25 cellular contexts compared by ENCODE assay signal in genomic region chr17:71613996-71614395, GRCh38.
A peak's percentile ranks its signal among the peaks of the same experiment; 100 is the strongest.
DNase-seq lines count a peak whose midpoint lies in the region; ATAC-seq and TF ChIP-seq lines count a peak whose summit lies in the region.
"Had no signal": no experiment of that assay in that cellular context is flagged by ENCODE, and none has a peak within 500 bp of the region (broad histone marks: within the 10 kb centered on the region; RNA-seq: fewer than 3 reads in every experiment).

No MANE protein-coding gene starts in this region.

- H3K27me3 ChIP-seq in smooth muscle cell (ENCODE audit: low read depth) (no peaks in the 10 kb centered on the region), uterus (no peaks in the 10 kb centered on the region)
- H3K27me3 ChIP-seq: BLaER1 treated with 17β-estradiol and CSF1 and Interleukin-3, amounts not matched to agents 10 nM and 100 nM; MG63; SJSA1 had no signal

- H3K4me2 ChIP-seq in smooth muscle cell = no peak overlapping the region
- H3K4me2 ChIP-seq: BLaER1 treated with 17β-estradiol and CSF1 and Interleukin-3, amounts not matched to agents 10 nM and 100 nM had no signal

- DNase-seq in NCI-H1417 (lab: John Stamatoyannopoulos, UW) (peak in 2 of 3 experiments; percentile 51 to 76), NCI-H146 treated with DMSO at 0.1 percent for 48 hours (lab: John Stamatoyannopoulos, UW; ENCODE audit: unreplicated experiment) (peak; percentile 97), NCI-H748 treated with DMSO at 0.1 percent for 48 hours (lab: John Stamatoyannopoulos, UW) (peak; percentile 79), smooth muscle cell (lab: John Stamatoyannopoulos, UW; ENCODE audit: unreplicated experiment) (no peak), uterus (no peak)
- DNase-seq: AML-193; CD4-positive, alpha-beta T cell; DMS53; GOT3; IMR-90; KG1; MG63; NCI-H1694; NCI-H2171 treated with DMSO at 0.1 percent for 48 hours; NCI-H345; NCI-H510A treated with DMSO at 0.1 percent for 48 hours; NCI-H82; Right ventricle myocardium superior; RPMI8226; T-helper 2 cell had no signal

- H3K27ac ChIP-seq in smooth muscle cell (ENCODE audit: low read depth) = no peak overlapping the region
- no peak overlapping the region for H3K27ac ChIP-seq in uterus
- H3K27ac ChIP-seq: BLaER1 treated with 17β-estradiol and CSF1 and Interleukin-3, amounts not matched to agents 10 nM and 100 nM; SJSA1 had no signal

- no peaks in the 10 kb centered on the region for H3K79me2 ChIP-seq in smooth muscle cell (ENCODE audit: low read depth)

- H3K4me3 ChIP-seq in smooth muscle cell (no peak overlapping the region), uterus (no peak overlapping the region)
- H3K4me3 ChIP-seq: BLaER1 treated with 17β-estradiol and CSF1 and Interleukin-3, amounts not matched to agents 10 nM and 100 nM; HAP-1; MG63; SJSA1 had no signal

- H3K9ac ChIP-seq in smooth muscle cell (ENCODE audit: low read depth) = no peak overlapping the region
- H3K9ac ChIP-seq: BLaER1 treated with 17β-estradiol and CSF1 and Interleukin-3, amounts not matched to agents 10 nM and 100 nM had no signal

- H4K20me1 ChIP-seq in smooth muscle cell (ENCODE audit: low read depth) = no peaks in the 10 kb centered on the region
- H4K20me1 ChIP-seq: BLaER1 treated with 17β-estradiol and CSF1 and Interleukin-3, amounts not matched to agents 10 nM and 100 nM had no signal

- no peak for TF ChIP-seq POLR2A in uterus (IDR thresholded peaks at IDR 0.05)

- no peaks in the 10 kb centered on the region for H3K4me1 ChIP-seq in smooth muscle cell (ENCODE audit: low read depth)
- no peaks in the 10 kb centered on the region for H3K4me1 ChIP-seq in uterus
- H3K4me1 ChIP-seq: BLaER1 treated with 17β-estradiol and CSF1 and Interleukin-3, amounts not matched to agents 10 nM and 100 nM; HAP-1; SJSA1 had no signal

- no peaks in the 10 kb centered on the region for H3F3A ChIP-seq in smooth muscle cell (ENCODE audit: low read depth)

- H3K36me3 ChIP-seq in smooth muscle cell (ENCODE audit: low read depth) (no peaks in the 10 kb centered on the region), uterus (no peaks in the 10 kb centered on the region)
- H3K36me3 ChIP-seq: BLaER1 treated with 17β-estradiol and CSF1 and Interleukin-3, amounts not matched to agents 10 nM and 100 nM; HAP-1; MG63; SJSA1 had no signal

- intact Hi-C loops in uterus (cut with DNase I; ENCODE audit: low total_unique reads) = no loop called here

- H2AFZ ChIP-seq in smooth muscle cell (ENCODE audit: low read depth) = peak overlapping the region; percentile 11

- H3K9me3 ChIP-seq in smooth muscle cell (replicated peaks; ENCODE audit: low read depth) (peaks cover 18% of the 10 kb centered on the region), uterus (no peaks in the 10 kb centered on the region)
- H3K9me3 ChIP-seq: HAP-1 had no signal

- TF ChIP-seq CTCF in smooth muscle cell (IDR thresholded peaks at IDR 0.05; ENCODE audit: borderline replicate concordance, insufficient read depth, poor library complexity, severe bottlenecking) (no peak), uterus (IDR thresholded peaks at IDR 0.05) (no peak)

- ATAC-seq in GM19397 (IDR thresholded peaks at IDR 0.05; ENCODE audit: unreplicated experiment) = no peak
- ATAC-seq in HG02678 (IDR thresholded peaks at IDR 0.05; ENCODE audit: unreplicated experiment) = no peak

Comparison
In these comparisons a context has a peak if more than half of its experiments do, and no peak if none do; other contexts are left out.
1. DNase-seq: peak in NCI-H1417 (2 of 3), NCI-H146 treated with DMSO at 0.1 percent for 48 hours (single experiment) and NCI-H748 treated with DMSO at 0.1 percent for 48 hours (single experiment); none in smooth muscle cell (single experiment) and uterus (0 of 2).